ENCODE assay signal across 8 cellular contexts in the genomic region with DNA sequence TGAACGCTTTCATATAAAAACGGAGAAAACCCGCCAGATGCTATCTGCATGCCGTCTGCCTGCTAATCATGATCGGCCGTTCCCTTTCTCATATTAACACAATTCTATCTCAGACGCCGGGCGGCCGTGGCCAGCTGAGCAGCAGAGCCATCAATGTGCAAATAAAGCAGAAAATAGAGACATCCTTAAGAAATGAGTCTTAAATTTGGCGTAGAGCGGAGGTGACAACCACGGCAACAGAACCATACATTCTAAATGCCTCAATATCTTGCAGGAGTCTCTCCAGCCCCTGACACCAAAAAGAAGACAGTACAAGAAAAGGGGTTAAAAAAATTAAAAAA. TPM values are rescaled to one million over a fixed set of nuclear protein-coding genes. Genes with fewer than 3 reads are reported as not detected.
A peak's percentile ranks its signal among the peaks of the same experiment; 100 is the strongest.
DNase-seq lines count a peak whose midpoint lies in the region; ATAC-seq and TF ChIP-seq lines count a peak whose summit lies in the region.

No MANE protein-coding gene starts in this region.

- intact Hi-C loops in Calu3 (cut with micrococcal nuclease; ENCODE audit: unreplicated experiment): loop anchor here (10.0 kb wide), 1 partner anchor 643 kb away; the partner anchor contains the start of gene IRX3
- intact Hi-C loops in aorta (cut with DNase I): loop anchor here (2.0 to 10.0 kb wide), 6 partner anchors 116 to 1426 kb away; partner anchors contain the start of genes AKTIP (in 1 of the 2) and IRX3 (in 1 of the 2)

- H3K4me3 Mint-ChIP-seq in Calu3 (ENCODE audit: low read depth, unreplicated experiment): peak overlapping the region; percentile 95
- peak overlapping the region; percentile 91 for H3K4me3 Mint-ChIP-seq in activated naive CD8-positive, alpha-beta T cell

- H3K36me3 Mint-ChIP-seq in Calu3 (ENCODE audit: insufficient read depth, unreplicated experiment): peaks cover 49% of the 10 kb centered on the region
- H3K36me3 Mint-ChIP-seq in activated naive CD8-positive, alpha-beta T cell: peaks cover 9% of the 10 kb centered on the region

- no peak for TF ChIP-seq CTCF in Calu3 (IDR thresholded peaks at IDR 0.05; ENCODE audit: unreplicated experiment)

- H3K4me3 ChIP-seq in aorta (ENCODE audit: low read length in 2 of 2): peak overlapping the region; percentile 51 to 71

- no peaks in the 10 kb centered on the region for H3K27me3 ChIP-seq in aorta (ENCODE audit: control insufficient read depth in 1 of 2, insufficient read depth in 2 of 2, low read length in 1 of 2)

- 2% methylated on average over 13 of the region's 13 CpGs for WGBS in aorta, 2 donors

- no peaks in the 10 kb centered on the region for H3K27me3 Mint-ChIP-seq in Calu3 (ENCODE audit: unreplicated experiment)
- peaks cover 40% of the 10 kb centered on the region for H3K27me3 Mint-ChIP-seq in activated naive CD8-positive, alpha-beta T cell

- H3K9me3 ChIP-seq in aorta (ENCODE audit: control insufficient read depth, low read length): no peaks in the 10 kb centered on the region

- H3K27ac ChIP-seq in aorta (ENCODE audit: low read depth in 1 of 2, low read length in 2 of 2): peak overlapping the region in 1 of 2 donors; percentile 66

- no peak for ATAC-seq in aorta (ENCODE audit: low FRiP score)
- ATAC-seq in GM21447 (IDR thresholded peaks at IDR 0.05; ENCODE audit: unreplicated experiment): no peak
- ATAC-seq in activated CD4-positive, CD25-positive, alpha-beta regulatory T cell treated with anti-CD3 and anti-CD28 coated beads, Interleukin-2, amount 50 U/mL, for 24 hours: no peak

- no peaks in the 10 kb centered on the region for H3K4me1 ChIP-seq in aorta (ENCODE audit: control insufficient read depth in 1 of 2, insufficient read depth in 2 of 2, low read length in 2 of 2)

- no TSS peak for BruUV-seq in Calu3 (replicated peaks; lab: Mats Ljungman, UMichigan)

- peak overlapping the region; percentile 72 for H3K27ac Mint-ChIP-seq in Calu3 (ENCODE audit: unreplicated experiment)
- peak overlapping the region; percentile 68 for H3K27ac Mint-ChIP-seq in activated naive CD8-positive, alpha-beta T cell

- peaks cover 18% of the 10 kb centered on the region for H3K4me1 Mint-ChIP-seq in Calu3 (ENCODE audit: low read depth, unreplicated experiment)
- peaks cover 35% of the 10 kb centered on the region for H3K4me1 Mint-ChIP-seq in activated naive CD8-positive, alpha-beta T cell (ENCODE audit: low read depth)

- H3K36me3 ChIP-seq in aorta (ENCODE audit: control insufficient read depth in 1 of 2, insufficient read depth in 2 of 2, low read length in 1 of 2): no peaks in the 10 kb centered on the region

- CTCF ChIA-PET in Calu3 (lab: Charles Lee): no interaction called here

- no peaks in the 10 kb centered on the region for H3K9me3 Mint-ChIP-seq in Calu3 (ENCODE audit: low read depth, unreplicated experiment)
- peaks cover 10% of the 10 kb centered on the region for H3K9me3 Mint-ChIP-seq in activated naive CD8-positive, alpha-beta T cell (ENCODE audit: low read depth)

- peak; percentile 35 for DNase-seq in Calu3
- peak; percentile 16 for DNase-seq in LoVo (ENCODE audit: low spot score)
- DNase-seq in kidney glomerular epithelial cell (lab: John Stamatoyannopoulos, UW): peak; percentile 9
- DNase-seq in aorta: no peak
- DNase-seq in central memory CD4-positive, alpha-beta T cell: no peak

RNA-seq across cellular contexts. Expression of gene IRX5, which starts 2.7 kb away (rescaled TPM):
- total RNA-seq in Calu3 (2022) (1.9 and 2.5 TPM in 2 replicates), aorta (under 1 TPM; 0.91 to 0.96 TPM)
- 1 to 10 TPM in 1 of 2 donors, not detected in 1; 1.7 TPM for polyA plus RNA-seq in aorta

Comparison
In these comparisons a context has a peak if more than half of its experiments do, and no peak if none do; other contexts are left out.
1. DNase-seq: peak in Calu3 (single experiment), LoVo (single experiment) and kidney glomerular epithelial cell (single experiment); none in aorta (0 of 2) and central memory CD4-positive, alpha-beta T cell (single experiment).